ENCODE assay signal across 9 cellular contexts in genomic region chr6:20946037-20946436, GRCh38.
DNase-seq lines count a peak whose midpoint lies in the region; ATAC-seq, FAIRE-seq and TF ChIP-seq lines count a peak whose summit lies in the region.
"Had no signal": no experiment of that assay in that cellular context is flagged by ENCODE, and none has a peak within 500 bp of the region (broad histone marks: within the 10 kb centered on the region; RNA-seq: fewer than 3 reads in every experiment).

No MANE protein-coding gene starts in this region.

- peak; percentile 96 for ATAC-seq in GM18520 (IDR thresholded peaks at IDR 0.05; ENCODE audit: unreplicated experiment)
- ATAC-seq in left lung: peak; percentile 14
- no peak for ATAC-seq in mucosa of descending colon

- intact Hi-C loops in left lung (cut with DNase I): no loop called here
- intact Hi-C loops in mucosa of descending colon (cut with DNase I, micrococcal nuclease): no loop called here

- 0 out of 2 replicates have a peak, but pooled peaks have one; percentile 18 for TF ChIP-seq CTCF in HFFc6 (IDR thresholded peaks at IDR 0.05)
- no peak for TF ChIP-seq CTCF in left lung (IDR thresholded peaks at IDR 0.05)
- TF ChIP-seq CTCF in mucosa of descending colon (IDR thresholded peaks at IDR 0.05): no peak

- peaks cover 15% of the 10 kb centered on the region for H3K36me3 Mint-ChIP-seq in HFFc6 (ENCODE audit: low read depth)

- FAIRE-seq in RCC 7860 (lab: Jason Lieb, UNC): no peak
- FAIRE-seq: endometrium had no signal

- H3K27me3 ChIP-seq in left lung: no peaks in the 10 kb centered on the region

- no peak overlapping the region for H3K4me3 ChIP-seq in left lung
- no peak overlapping the region for H3K4me3 ChIP-seq in mucosa of descending colon

- H3K36me3 ChIP-seq in left lung (no peaks in the 10 kb centered on the region), mucosa of descending colon (ENCODE audit: low read depth) (no peaks in the 10 kb centered on the region)

- H3K27me3 Mint-ChIP-seq in HFFc6 (ENCODE audit: insufficient read depth): peaks cover 3% of the 10 kb centered on the region; the same call in 1 of the 2 replicates

- H3K4me3 Mint-ChIP-seq in HFFc6: no peak overlapping the region

- peaks cover 15% of the 10 kb centered on the region for H3K9me3 Mint-ChIP-seq in HFFc6

- H3K4me1 Mint-ChIP-seq in HFFc6 (ENCODE audit: low read depth): no peaks in the 10 kb centered on the region

- H3K9me3 ChIP-seq in left lung (peaks cover 0 to 15% of the 10 kb centered on the region in 2 donors), mucosa of descending colon (peaks cover 7% of the 10 kb centered on the region)

- H3K27ac ChIP-seq in left lung: no peak overlapping the region

- peak; percentile 4 for DNase-seq in HFFc6
- peak; percentile 53 for DNase-seq in NCI-H82 (lab: John Stamatoyannopoulos, UW)
- no peak for DNase-seq in left lung
- no peak for DNase-seq in UCSD-AML1 (lab: John Stamatoyannopoulos, UW; ENCODE audit: unreplicated experiment)
- DNase-seq in RCC 7860 (ENCODE audit: low spot score): no peak
- no peak for DNase-seq in mucosa of descending colon
- no peak for DNase-seq in DMS53 (lab: John Stamatoyannopoulos, UW)

- no peaks in the 10 kb centered on the region for H3K4me1 ChIP-seq in left lung
- H3K4me1 ChIP-seq in mucosa of descending colon (ENCODE audit: low read depth): no peaks in the 10 kb centered on the region

- H3K27ac Mint-ChIP-seq in HFFc6: no peak overlapping the region

Comparison
In these comparisons a context has a peak if more than half of its experiments do, and no peak if none do; other contexts are left out.
1. DNase-seq: peak in HFFc6 (single experiment) and NCI-H82 (single experiment); none in left lung (0 of 2), UCSD-AML1 (single experiment), RCC 7860 (single experiment), mucosa of descending colon (0 of 3) and DMS53 (single experiment).